ENCODE assay signal across 17 cellular contexts in the genomic region with DNA sequence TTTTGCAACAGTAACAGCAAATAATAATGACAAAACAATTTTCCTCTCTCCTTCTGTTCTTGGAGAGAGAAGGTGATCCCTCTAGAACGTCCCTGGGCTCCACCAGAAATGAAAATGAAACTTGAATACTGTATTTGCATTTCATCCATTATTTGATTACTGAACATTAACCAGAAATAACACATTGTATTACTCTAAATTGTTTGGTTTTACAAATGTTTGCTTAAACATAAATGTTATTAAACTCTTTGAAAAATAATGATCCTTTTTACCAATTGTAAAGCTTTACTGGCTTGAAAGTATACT.
"Had no signal": no experiment of that assay in that cellular context is flagged by ENCODE, and none has a peak within 500 bp of the region (broad histone marks: within the 10 kb centered on the region; RNA-seq: fewer than 3 reads in every experiment).

No MANE protein-coding gene starts in this region.

- H3K27ac Mint-ChIP-seq: activated naive CD4-positive, alpha-beta T cell treated with anti-CD3 and anti-CD28 coated beads for 36 hours; activated T-helper 17 cell treated with anti-CD3 and anti-CD28 coated beads, Interleukin-2, amount 50 U/mL, for 72 hours; natural killer cell; stimulated activated memory B cell treated with anti-CD40 and anti-IgM and Interleukin-4, amounts not matched to agents 10 μg/mL and 1 μg/mL and 100 μg/mL, for 72 hours had no signal

- ATAC-seq: activated T-helper 17 cell treated with anti-CD3 and anti-CD28 coated beads, Interleukin-2, amount 50 U/mL, for 72 hours; gastroesophageal sphincter; heart right ventricle; natural killer cell; stimulated activated memory B cell treated with anti-CD40 and anti-IgM and Interleukin-4, amounts not matched to agents 10 μg/mL and 1 μg/mL and 100 μg/mL, for 72 hours had no signal

- DNase-seq: activated CD4-positive, alpha-beta T cell treated with anti-CD3 and anti-CD28 coated beads, Interleukin-2, amount 50 U/mL, for 4 hours; activated CD4-positive, CD25-positive, alpha-beta regulatory T cell treated with anti-CD3 and anti-CD28 coated beads, Interleukin-2, amount 50 U/mL, for 72 hours; activated naive CD4-positive, alpha-beta T cell treated with anti-CD3 and anti-CD28 coated beads for 36 hours; caudate nucleus; colonic mucosa; effector CD4-positive, alpha-beta T cell; heart right ventricle; islet precursor cell; left ventricle myocardium inferior; natural killer cell; stimulated activated CD4-positive, alpha-beta T cell treated with anti-CD3 and anti-CD28 coated beads, Interleukin-2, amount 100 ng/mL, for 48 hours had no signal

- H3K4me1 Mint-ChIP-seq: activated T-helper 17 cell treated with anti-CD3 and anti-CD28 coated beads, Interleukin-2, amount 50 U/mL, for 72 hours; natural killer cell; stimulated activated memory B cell treated with anti-CD40 and anti-IgM and Interleukin-4, amounts not matched to agents 10 μg/mL and 1 μg/mL and 100 μg/mL, for 72 hours had no signal

- H3K36me3 Mint-ChIP-seq: natural killer cell had no signal

- H3K9me3 Mint-ChIP-seq: activated naive CD4-positive, alpha-beta T cell treated with anti-CD3 and anti-CD28 coated beads for 36 hours; activated T-helper 17 cell treated with anti-CD3 and anti-CD28 coated beads, Interleukin-2, amount 50 U/mL, for 72 hours; natural killer cell; stimulated activated memory B cell treated with anti-CD40 and anti-IgM and Interleukin-4, amounts not matched to agents 10 μg/mL and 1 μg/mL and 100 μg/mL, for 72 hours had no signal

- H3K4me3 ChIP-seq: colonic mucosa, gastroesophageal sphincter, heart right ventricle, left ventricle myocardium inferior, vagina had no signal

- H3K36me3 ChIP-seq: colonic mucosa, gastroesophageal sphincter, neutrophil had no signal

- H3K27ac ChIP-seq: colonic mucosa, gastroesophageal sphincter, heart right ventricle, left ventricle myocardium inferior, neutrophil, vagina had no signal

- H3K4me1 ChIP-seq: colonic mucosa, gastroesophageal sphincter, heart right ventricle, left ventricle myocardium inferior, tibial nerve, vagina had no signal

- H3K4me3 Mint-ChIP-seq: activated naive CD4-positive, alpha-beta T cell treated with anti-CD3 and anti-CD28 coated beads for 36 hours; activated T-helper 17 cell treated with anti-CD3 and anti-CD28 coated beads, Interleukin-2, amount 50 U/mL, for 72 hours; natural killer cell; stimulated activated memory B cell treated with anti-CD40 and anti-IgM and Interleukin-4, amounts not matched to agents 10 μg/mL and 1 μg/mL and 100 μg/mL, for 72 hours had no signal

- H3K27me3 Mint-ChIP-seq: activated T-helper 17 cell treated with anti-CD3 and anti-CD28 coated beads, Interleukin-2, amount 50 U/mL, for 72 hours; stimulated activated memory B cell treated with anti-CD40 and anti-IgM and Interleukin-4, amounts not matched to agents 10 μg/mL and 1 μg/mL and 100 μg/mL, for 72 hours had no signal

- H3K9me3 ChIP-seq: colonic mucosa, gastroesophageal sphincter, heart right ventricle, left ventricle myocardium inferior, neutrophil, tibial nerve, vagina had no signal

- H3K27me3 ChIP-seq: colonic mucosa, gastroesophageal sphincter, heart right ventricle, neutrophil, tibial nerve, vagina had no signal
